In genomic region chr19:1241417-1242095, GRCh38 we compare ENCODE assay signal across 8 cellular contexts. TPM values are rescaled to one million over a fixed set of nuclear protein-coding genes. Genes with fewer than 3 reads are reported as not detected.
DNase-seq lines count a peak whose midpoint lies in the region; ATAC-seq, FAIRE-seq and TF ChIP-seq lines count a peak whose summit lies in the region.

Gene ATP5F1D, plus strand, starts transcription at chr19:1241751. Its CDS starts 100 bp downstream, at chr19:1241851.

- H3K4me1 Mint-ChIP-seq in activated B cell treated with CpG ODN at 0.5 μM for 24 hours = peaks cover 53% of the 10 kb centered on the region

- H3K27ac Mint-ChIP-seq in activated B cell treated with CpG ODN at 0.5 μM for 24 hours = peak within 1 kb of the TSS; percentile 74

- TF ChIP-seq CTCF in activated B cell treated with CpG ODN at 0.5 μM for 24 hours (IDR thresholded peaks at IDR 0.05) (no peak), bronchial epithelial cell (IDR thresholded peaks at IDR 0.05; ENCODE audit: insufficient read depth, low read length, severe bottlenecking) (no peak)

- peak within 1 kb of the TSS; percentile 86 for H3K4me3 Mint-ChIP-seq in activated B cell treated with CpG ODN at 0.5 μM for 24 hours

- no peaks in the 10 kb centered on the region for H3K9me3 Mint-ChIP-seq in activated B cell treated with CpG ODN at 0.5 μM for 24 hours

- peaks cover 3% of the 10 kb centered on the region for H3K36me3 ChIP-seq in bronchial epithelial cell (ENCODE audit: control insufficient read depth, insufficient read depth, low read length)
- H3K36me3 ChIP-seq in small intestine (ENCODE audit: control insufficient read depth in 2 of 2, insufficient read depth in 2 of 2, low read length in 2 of 2) = no peaks in the 10 kb centered on the region

- peaks cover 2% of the 10 kb centered on the region for H3K36me3 Mint-ChIP-seq in activated B cell treated with CpG ODN at 0.5 μM for 24 hours (ENCODE audit: low read depth)

- peaks cover 7% of the 10 kb centered on the region for H3K27me3 Mint-ChIP-seq in activated B cell treated with CpG ODN at 0.5 μM for 24 hours

- peak; percentile 94 for DNase-seq in NCI-H345 (lab: John Stamatoyannopoulos, UW)
- DNase-seq in activated B cell treated with CpG ODN at 0.5 μM for 24 hours = peak; percentile 85
- DNase-seq in bronchial epithelial cell (ENCODE audit: low read depth) = peak; percentile 81
- peak; percentile 86 for DNase-seq in iPS-NIHi7 (ENCODE audit: extremely low spot score)
- DNase-seq in small intestine = peak; percentile 95

- peaks cover 3% of the 10 kb centered on the region in 2 donors for H3K4me1 ChIP-seq in small intestine (ENCODE audit: control insufficient read depth in 2 of 2, insufficient read depth in 1 of 2, low read depth in 1 of 2, low read length in 1 of 2)

- peak; percentile 61 for TF ChIP-seq POLR2A in GM18526 (IDR thresholded peaks at IDR 0.05; ENCODE audit: extremely low read depth, insufficient read length)

- ATAC-seq in HG03196 (IDR thresholded peaks at IDR 0.05; ENCODE audit: unreplicated experiment) = peak; percentile 54
- peak; percentile 67 for ATAC-seq in activated B cell treated with CpG ODN at 0.5 μM for 24 hours (ENCODE audit: low read depth)
- ATAC-seq in HG02610 (IDR thresholded peaks at IDR 0.05; ENCODE audit: unreplicated experiment) = no peak

- intact Hi-C loops in activated B cell treated with CpG ODN at 0.5 μM for 24 hours (cut with micrococcal nuclease) = loop anchor here (1.0 to 10.0 kb wide), 5 partner anchors 146 to 577 kb away; partner anchors contain the start of genes POLR2E, PTBP1, RNF126 and RNU6-2

- WGBS in small intestine, 3 donors = 0 to 1% (median 1%) methylated on average over 33 to 79 of the region's 79 CpGs

- peak within 1 kb of the TSS; percentile 72 to 88 for H3K27ac ChIP-seq in small intestine (ENCODE audit: low read depth in 1 of 2, low read length in 1 of 2)

- POLR2A ChIA-PET in activated B cell treated with CpG ODN at 0.5 μM for 24 hours (lab: Charles Lee) = interaction anchor here (1.0 to 10.1 kb wide), 5 partner anchors 23 to 257 kb away, joined by 3 to 824 read pairs (median 4); partner anchors contain the start of genes CIRBP, RNU6-2 and WDR18

- FAIRE-seq in bronchial epithelial cell (lab: Jason Lieb, UNC) = no peak
- no peak for FAIRE-seq in small intestine (lab: Jason Lieb, UNC)

- no peaks in the 10 kb centered on the region for H3K9me3 ChIP-seq in small intestine (ENCODE audit: control insufficient read depth, low read depth)

- H3K4me3 ChIP-seq in bronchial epithelial cell (ENCODE audit: low read depth, low read length) (peak within 1 kb of the TSS; percentile 62), small intestine (ENCODE audit: low read depth in 1 of 2, low read length in 2 of 2) (peak within 1 kb of the TSS; percentile 73 to 88)

- H3K27me3 ChIP-seq in bronchial epithelial cell (ENCODE audit: control insufficient read depth, insufficient read depth, low read length) (no peaks in the 10 kb centered on the region), small intestine (ENCODE audit: control insufficient read depth in 2 of 2, insufficient read depth in 2 of 2, low read length in 2 of 2) (peaks cover 0 to 6% of the 10 kb centered on the region in 2 donors)

- CTCF ChIA-PET in activated B cell treated with CpG ODN at 0.5 μM for 24 hours (lab: Charles Lee) = interaction anchor here (1.8 to 6.1 kb wide), 2 partner anchors 24 to 129 kb away, joined by 10 to 540 read pairs; partner anchors contain the start of gene CIRBP

RNA-seq across cellular contexts. Expression of gene ATP5F1D, which starts in this region (rescaled TPM):
- total RNA-seq in activated B cell treated with CpG ODN at 0.5 μM for 24 hours = 172 and 185 TPM in 2 replicates
- total RNA-seq in bronchial epithelial cell = 8.7 and 14.8 TPM in 2 replicates
- 100 to 1,000 TPM; 310 to 823 (median 675) TPM for polyA plus RNA-seq in small intestine

Comparison
In these comparisons a context has a peak if more than half of its experiments do, and no peak if none do; other contexts are left out.
1. RNA of gene ATP5F1D (total RNA-seq): 172 to 185 TPM in activated B cell treated with CpG ODN at 0.5 μM for 24 hours; 8.7 to 14.8 TPM in bronchial epithelial cell; every median in the first group is over 10 times any median in the second.
2. Peak in every context shown above with its lines, with median percentiles within 50 percentile points of each other: DNase-seq.